8 cellular contexts compared by ENCODE assay signal in genomic region chr4:47839259-47839658, GRCh38. TPM values are rescaled to one million over a fixed set of nuclear protein-coding genes. Genes with fewer than 3 reads are reported as not detected.
DNase-seq lines count a peak whose midpoint lies in the region; ATAC-seq and TF ChIP-seq lines count a peak whose summit lies in the region.

No MANE protein-coding gene starts in this region.

- no peaks in the 10 kb centered on the region; the same call in 1 of the 2 replicates for H3K4me1 ChIP-seq in BE2C

- H3K27me3 ChIP-seq in BE2C = no peaks in the 10 kb centered on the region

- H3K9me3 ChIP-seq in BE2C = no peaks in the 10 kb centered on the region

- no peak overlapping the region for H3K4me3 ChIP-seq in BE2C (ENCODE audit: low read depth, low read length)
- no peak overlapping the region for H3K4me3 ChIP-seq in fibroblast of pulmonary artery (replicated peaks; ENCODE audit: low read depth, low read length)

- DNase-seq in BE2C (no peak), SK-MEL-5 (ENCODE audit: low read depth, low spot score) (peak; percentile 52), fibroblast of pulmonary artery (ENCODE audit: low read depth) (peak; percentile 50), omental fat pad (ENCODE audit: low spot score) (no peak), DMS153 treated with DMSO at 0.1 percent for 48 hours (lab: John Stamatoyannopoulos, UW; ENCODE audit: unreplicated experiment) (no peak)
- DNase-seq in stimulated activated CD4-positive, alpha-beta T cell treated with anti-CD3 and anti-CD28 coated beads, Interleukin-2, amount 100 ng/mL, for 24 hours = peak; percentile 57 to 58

- in situ Hi-C loops in SK-MEL-5 (cut with HindIII; ENCODE audit: low pct_unique_long_range_greater_than_20kb, low sequenced_read_pairs) = no loop called here

- TF ChIP-seq CTCF in BE2C (IDR thresholded peaks at IDR 0.05; ENCODE audit: low read depth, low read length) (peak; percentile 67), fibroblast of pulmonary artery (IDR thresholded peaks at IDR 0.05; ENCODE audit: low read length, missing control alignments) (peak; percentile 47), omental fat pad (IDR thresholded peaks at IDR 0.05) (no peak)

- peak; percentile 70 for ATAC-seq in GM18520 (IDR thresholded peaks at IDR 0.05; ENCODE audit: unreplicated experiment)
- ATAC-seq in HG02943 (IDR thresholded peaks at IDR 0.05; ENCODE audit: low read depth, unreplicated experiment) = peak; percentile 44
- ATAC-seq in omental fat pad (ENCODE audit: low FRiP score) = no peak

- H3K36me3 ChIP-seq in BE2C = peaks cover 9% of the 10 kb centered on the region; the same call in 1 of the 2 replicates

RNA-seq across cellular contexts. Expression of gene CORIN, which starts 1.4 kb away (rescaled TPM):
- polyA plus RNA-seq in BE2C (2012; ENCODE audit: insufficient read depth, insufficient read length, low read depth) = 1.5 TPM
- 0.03 TPM in 1 of 2 replicates, not detected in the other for total RNA-seq in SK-MEL-5 (2014; rRNA removed; shearing (Covaris generic))
- not detected in 2 replicates for polyA plus RNA-seq in SK-MEL-5 (2015; cell fraction: cytosol; rRNA removed)
- 0.30 and 0.36 TPM in 2 replicates for polyA plus RNA-seq in SK-MEL-5 (2015; cell fraction: nucleus; rRNA removed)
- under 1 TPM in 2 of 4 donors, not detected in 2; 0.28 to 0.48 TPM for total RNA-seq in omental fat pad

Comparison
In these comparisons a context has a peak if more than half of its experiments do, and no peak if none do; other contexts are left out.
1. DNase-seq: peak in SK-MEL-5 (single experiment), fibroblast of pulmonary artery (single experiment) and stimulated activated CD4-positive, alpha-beta T cell treated with anti-CD3 and anti-CD28 coated beads, Interleukin-2, amount 100 ng/mL, for 24 hours (2 of 2); none in BE2C (single experiment), omental fat pad (single experiment) and DMS153 treated with DMSO at 0.1 percent for 48 hours (single experiment).
2. CTCF ChIP-seq: peak in BE2C (single experiment) and fibroblast of pulmonary artery (single experiment); none in omental fat pad (0 of 3).